ENCODE assay signal across 24 cellular contexts in the genomic region with DNA sequence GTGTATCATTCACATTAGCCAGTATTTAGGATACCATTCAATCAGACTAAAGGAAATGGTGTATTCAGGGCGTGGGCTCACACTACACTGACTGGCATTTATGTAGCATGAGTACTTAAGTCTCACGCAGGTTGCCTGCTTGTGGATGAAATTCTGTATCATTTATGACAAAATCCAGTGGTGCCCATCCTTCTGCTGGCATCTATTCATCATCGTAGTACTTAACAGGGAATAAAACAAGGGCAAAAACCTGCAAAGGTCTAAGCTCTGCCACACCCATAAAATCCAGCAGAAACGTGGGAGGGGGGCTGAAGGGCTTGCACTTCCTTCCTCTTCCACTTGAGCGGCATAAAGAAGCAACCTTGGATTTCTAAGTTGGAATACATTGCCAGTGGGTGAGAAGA. TPM values are rescaled to one million over a fixed set of nuclear protein-coding genes. Genes with fewer than 3 reads are reported as not detected.
DNase-seq lines count a peak whose midpoint lies in the region; ATAC-seq and TF ChIP-seq lines count a peak whose summit lies in the region.
"Had no signal": no experiment of that assay in that cellular context is flagged by ENCODE, and none has a peak within 500 bp of the region (broad histone marks: within the 10 kb centered on the region; RNA-seq: fewer than 3 reads in every experiment).

No MANE protein-coding gene starts in this region.

- no TSS peak for BruUV-seq in HCT116 (replicated peaks; lab: Mats Ljungman, UMichigan)

- no peaks in the 10 kb centered on the region for H3K9me3 ChIP-seq in HCT116 (ENCODE audit: control insufficient read depth in 1 of 2, insufficient read depth in 1 of 2, low read depth in 1 of 2, low read length in 2 of 2)
- H3K9me3 ChIP-seq in SK-N-MC (ENCODE audit: low read depth, low read length) = no peaks in the 10 kb centered on the region
- no peaks in the 10 kb centered on the region for H3K9me3 ChIP-seq in iPS-20b (ENCODE audit: insufficient read depth, low read depth, low read length)
- H3K9me3 ChIP-seq in aorta (ENCODE audit: control insufficient read depth, low read length) = no peaks in the 10 kb centered on the region
- H3K9me3 ChIP-seq: breast epithelium, esophagus muscularis mucosa, gastroesophageal sphincter, MG63, mucosa of descending colon, prostate gland, tibial artery had no signal

- no peaks in the 10 kb centered on the region for H4K20me1 ChIP-seq in HCT116 (ENCODE audit: insufficient read depth)

- peak overlapping the region; percentile 54 for H2AFZ ChIP-seq in HCT116 (ENCODE audit: low read depth, low read length, poor library complexity, severe bottlenecking)

- DNase-seq in COR-L47 (lab: John Stamatoyannopoulos, UW) (peak; percentile 39), HCT116 (ENCODE audit: low read depth, low spot score) (no peak), SK-N-MC (ENCODE audit: low read depth, low spot score) (no peak), germinal center (ENCODE audit: low spot score) (no peak), aorta (no peak), NCI-H510A treated with DMSO at 0.1 percent for 48 hours (lab: John Stamatoyannopoulos, UW) (no peak)
- DNase-seq: activated CD4-positive, alpha-beta T cell treated with anti-CD3 and anti-CD28 coated beads, Interleukin-2, amount 10 ng/mL, durations not matched to agents 24 days and 14 days; activated naive CD4-positive, alpha-beta T cell treated with anti-CD3 and anti-CD28 coated beads for 36 hours; activated T-cell treated with anti-CD3 and anti-CD28 coated beads, Interleukin-2, amount 50 U/mL, for 48 hours; Calu3; effector memory CD8-positive, alpha-beta T cell; islet precursor cell; MG63; mucosa of descending colon; SHP77 treated with DMSO at 0.1 percent for 48 hours; stimulated activated naive CD8-positive, alpha-beta T cell treated with anti-CD3 and anti-CD28 coated beads, Interleukin-15, amount 100 ng/mL, for 72 hours; T-helper 17 cell; tibial artery had no signal

- TF ChIP-seq POLR2A in HCT116 (IDR thresholded peaks at IDR 0.05; ENCODE audit: borderline replicate concordance, extremely low read depth, insufficient read depth, insufficient read length) = no peak

- no peak overlapping the region for H3K9ac ChIP-seq in HCT116 (ENCODE audit: low read length)
- H3K9ac ChIP-seq in SK-N-MC (ENCODE audit: insufficient read length) = no peak overlapping the region
- no peak overlapping the region for H3K9ac ChIP-seq in iPS-20b (ENCODE audit: low read depth, low read length)

- H3K27me3 ChIP-seq in HCT116 (ENCODE audit: insufficient read depth, low read length) = peaks cover 38% of the 10 kb centered on the region
- H3K27me3 ChIP-seq in iPS-20b (ENCODE audit: insufficient read depth, low read length) = peaks cover 26% of the 10 kb centered on the region
- H3K27me3 ChIP-seq in aorta (ENCODE audit: control insufficient read depth in 1 of 2, insufficient read depth in 2 of 2, low read length in 1 of 2) = peaks cover 0 to 2% of the 10 kb centered on the region in 2 donors

- no peaks in the 10 kb centered on the region for H3K9me2 ChIP-seq in HCT116 (ENCODE audit: insufficient read depth)

- H3K4me3 ChIP-seq in HCT116 (replicated peaks in 1 of 2; ENCODE audit: low read depth in 1 of 2, low read length in 2 of 2) (no peak overlapping the region), SK-N-MC (peak overlapping the region; percentile 68), iPS-20b (ENCODE audit: low read length) (peak overlapping the region; percentile 8; the same call in 1 of the 2 replicates), aorta (ENCODE audit: low read length in 2 of 2) (no peak overlapping the region)
- H3K4me3 ChIP-seq: breast epithelium, esophagus muscularis mucosa, gastroesophageal sphincter, MG63, mucosa of descending colon, prostate gland, tibial artery had no signal

- H3K36me3 ChIP-seq in HCT116 (ENCODE audit: control insufficient read depth in 1 of 2, insufficient read depth in 2 of 2, low read length in 2 of 2) (no peaks in the 10 kb centered on the region), SK-N-MC (ENCODE audit: insufficient read depth, low read length) (no peaks in the 10 kb centered on the region), iPS-20b (ENCODE audit: insufficient read depth, low read depth, low read length) (no peaks in the 10 kb centered on the region), aorta (ENCODE audit: control insufficient read depth in 1 of 2, insufficient read depth in 2 of 2, low read length in 1 of 2) (no peaks in the 10 kb centered on the region)
- H3K36me3 ChIP-seq: breast epithelium, esophagus muscularis mucosa, gastroesophageal sphincter, MG63, prostate gland, tibial artery had no signal

- ATAC-seq in HCT116 = peak; percentile 67; the same call in 1 of the 2 replicates
- no peak for ATAC-seq in aorta (ENCODE audit: low FRiP score)
- ATAC-seq in HG03378 (IDR thresholded peaks at IDR 0.05; ENCODE audit: unreplicated experiment) = no peak
- ATAC-seq: effector memory CD8-positive, alpha-beta T cell; gastroesophageal sphincter; mucosa of descending colon; stimulated activated naive CD8-positive, alpha-beta T cell treated with anti-CD3 and anti-CD28 coated beads, Interleukin-15, amount 100 ng/mL, for 72 hours; T-helper 17 cell had no signal

- RAD21 ChIA-PET in HCT116 (lab: Charles Lee; ENCODE audit: low non-redundant PET in 1 of 2, low total read pairs in 2 of 2, uncharacterized antibody in 2 of 2, unreplicated experiment in 2 of 2) = interaction anchor here in 1 of 2 experiments (1.1 kb wide), 1 partner anchor 158 kb away, joined by 3 read pairs; no protein-coding TSS in a partner anchor

- intact Hi-C loops in HCT116 (cut with micrococcal nuclease) = no loop called here
- intact Hi-C loops in aorta (cut with DNase I) = no loop called here

- 0 out of 6 replicates have a peak, but pooled peaks of 1 of the 3 experiments have one; percentile 20 for TF ChIP-seq CTCF in HCT116 (IDR thresholded peaks at IDR 0.05 in 2 of 3, conservative IDR thresholded peaks at IDR 0.05 in 1 of 3; ENCODE audit: borderline replicate concordance in 1 of 3, insufficient read depth in 1 of 3, low read depth in 2 of 3, low read length in 2 of 3)

- no peak for TF ChIP-seq RAD21 in HCT116 (IDR thresholded peaks at IDR 0.05; ENCODE audit: low read depth)

- no peaks in the 10 kb centered on the region for H3K79me2 ChIP-seq in HCT116 (ENCODE audit: insufficient read depth, low read length)

- no peak overlapping the region; the same call in 1 of the 2 replicates for H3K4me2 ChIP-seq in HCT116 (ENCODE audit: low read length)

- H3K27ac ChIP-seq in HCT116 (ENCODE audit: low read depth, low read length) (no peak overlapping the region), SK-N-MC (no peak overlapping the region), iPS-20b (ENCODE audit: low read length) (no peak overlapping the region), aorta (ENCODE audit: low read depth in 1 of 2, low read length in 2 of 2) (no peak overlapping the region)
- H3K27ac ChIP-seq: breast epithelium, esophagus muscularis mucosa, gastroesophageal sphincter, prostate gland, tibial artery had no signal

- 57 to 60% methylated on average over 5 of the region's 5 CpGs for WGBS in aorta, 2 donors

- CTCF ChIA-PET in HCT116 (lab: Charles Lee) = no interaction called here

- H3K4me1 ChIP-seq in HCT116 (ENCODE audit: control insufficient read depth in 1 of 2, insufficient read depth in 2 of 2, low read length in 2 of 2) (no peaks in the 10 kb centered on the region), iPS-20b (ENCODE audit: insufficient read depth, low read length) (peaks cover 38% of the 10 kb centered on the region), aorta (ENCODE audit: control insufficient read depth in 1 of 2, insufficient read depth in 2 of 2, low read length in 2 of 2) (no peaks in the 10 kb centered on the region)
- H3K4me1 ChIP-seq: breast epithelium, prostate gland had no signal

- POLR2A ChIA-PET in HCT116 (lab: Charles Lee) = no interaction called here

TF ChIP-seq in HCT116, 20 proteins besides CTCF, POLR2A, EP300 and RAD21:
- TF ChIP-seq ZFX (IDR thresholded peaks at IDR 0.05) (no peak), FOSL1 (IDR thresholded peaks at IDR 0.05; ENCODE audit: low read depth) (no peak), CEBPB (IDR thresholded peaks at IDR 0.05; ENCODE audit: low read depth) (no peak), MAX (IDR thresholded peaks at IDR 0.05) (no peak), ZNF274 (IDR thresholded peaks at IDR 0.05; ENCODE audit: low read depth, low read length) (no peak), EZH2 (IDR thresholded peaks at IDR 0.05) (no peak), YY1 (IDR thresholded peaks at IDR 0.05; ENCODE audit: extremely low read depth, insufficient replicate concordance, low read depth, low read length) (no peak), ZBTB33 (IDR thresholded peaks at IDR 0.05; ENCODE audit: extremely low read depth, insufficient replicate concordance, low read length) (no peak), SRF (IDR thresholded peaks at IDR 0.05; ENCODE audit: low read depth) (no peak), SIN3A (IDR thresholded peaks at IDR 0.05; ENCODE audit: low read depth) (no peak)

RNA-seq across cellular contexts. Expression of gene GAP43, which starts 2.7 kb away (rescaled TPM):
- total RNA-seq in HCT116 (2021; ENCODE audit: unreplicated experiment) = not detected
- polyA plus RNA-seq in HCT116 (2012) = not detected in 2 replicates
- 1 to 10 TPM; 1.1 to 5.1 TPM for total RNA-seq in aorta
- polyA plus RNA-seq in aorta = 10 to 100 TPM; 17.5 to 40.9 TPM
- total RNA-seq: activated CD4-positive, alpha-beta T cell treated with anti-CD3 and anti-CD28 coated beads, Interleukin-2, amount 10 ng/mL, durations not matched to agents 24 days and 14 days; Calu3; T-helper 17 cell had no signal

Comparison
In these comparisons a context has a peak if more than half of its experiments do, and no peak if none do; other contexts are left out.
1. H3K4me3 ChIP-seq: peak in SK-N-MC (single experiment) and iPS-20b (single experiment); none in HCT116 (0 of 2) and aorta (0 of 2).